Comparison of ENCODE assay signal across 10 cellular contexts in genomic region chr3:8937064-8938020, GRCh38. TPM values are rescaled to one million over a fixed set of nuclear protein-coding genes. Genes with fewer than 3 reads are reported as not detected.
DNase-seq lines count a peak whose midpoint lies in the region; ATAC-seq, FAIRE-seq and TF ChIP-seq lines count a peak whose summit lies in the region.
"Had no signal": no experiment of that assay in that cellular context is flagged by ENCODE, and none has a peak within 500 bp of the region (broad histone marks: within the 10 kb centered on the region; RNA-seq: fewer than 3 reads in every experiment).

No MANE protein-coding gene starts in this region.

- ATAC-seq in HG03378 (IDR thresholded peaks at IDR 0.05; ENCODE audit: unreplicated experiment) (no peak), GM19452 (IDR thresholded peaks at IDR 0.05; ENCODE audit: unreplicated experiment) (no peak)

- no peaks in the 10 kb centered on the region for H3K9me3 ChIP-seq in tibial artery

- DNase-seq in H4 (ENCODE audit: low spot score) (peak; percentile 10), SW 1271 (lab: John Stamatoyannopoulos, UW) (peak; percentile 84 to 98), foreskin fibroblast (peak; percentile 66 to 78), retinal pigment epithelial cell (ENCODE audit: low read depth) (peak; percentile 47), tibial artery (no peak), GM12891 (ENCODE audit: insufficient read length, low spot score) (no peak)
- DNase-seq: amygdala, NCI-H1048 had no signal

- intact Hi-C loops in tibial artery (cut with DNase I; ENCODE audit: low total_unique reads) = no loop called here

- no peak for FAIRE-seq in GM12891 (lab: Jason Lieb, UNC)

- peaks cover 14 to 18% (median 16%) of the 10 kb centered on the region in 3 donors for H3K36me3 ChIP-seq in tibial artery

- no peak for TF ChIP-seq POLR2A in GM12891 (IDR thresholded peaks at IDR 0.05; ENCODE audit: low read depth, low read length)

- no peaks in the 10 kb centered on the region for H3K27me3 ChIP-seq in tibial artery

- peaks cover 0 to 5% (median 0%) of the 10 kb centered on the region in 4 donors for H3K4me1 ChIP-seq in tibial artery

- no peak overlapping the region for H3K27ac ChIP-seq in tibial artery

- H3K4me3 ChIP-seq in foreskin fibroblast (ENCODE audit: low read depth in 1 of 2, low read length in 2 of 2) = no peak overlapping the region
- no peak overlapping the region for H3K4me3 ChIP-seq in retinal pigment epithelial cell (ENCODE audit: low read length)
- H3K4me3 ChIP-seq in tibial artery = no peak overlapping the region

- TF ChIP-seq CTCF in foreskin fibroblast (IDR thresholded peaks at IDR 0.05; ENCODE audit: low read depth, low read length) (no peak), retinal pigment epithelial cell (conservative IDR thresholded peaks at IDR 0.05; ENCODE audit: low read depth, low read length) (no peak), tibial artery (IDR thresholded peaks at IDR 0.05) (no peak)

TF ChIP-seq in GM12891, 5 proteins besides CTCF, POLR2A, EP300 and RAD21:
- TF ChIP-seq SPI1 (IDR thresholded peaks at IDR 0.05; ENCODE audit: low read depth, low read length) (no peak), POU2F2 (IDR thresholded peaks at IDR 0.05; ENCODE audit: low read depth, low read length) (no peak), PAX5 (IDR thresholded peaks at IDR 0.05; ENCODE audit: insufficient read depth, low read length, severe bottlenecking) (no peak), POLR2AphosphoS5 (IDR thresholded peaks at IDR 0.05; ENCODE audit: low read depth, low read length) (no peak), TAF1 (IDR thresholded peaks at IDR 0.05; ENCODE audit: low read depth, low read length) (no peak)

RNA-seq across cellular contexts. Expression of gene RAD18, which starts 25.9 kb away (rescaled TPM):
- total RNA-seq in H4 (2014; rRNA removed; shearing (Covaris generic)) = 9.9 and 14.9 TPM in 2 replicates
- 9.6 TPM for polyA plus RNA-seq in GM12891 (2012; ENCODE audit: low read depth, missing spikeins)

Comparison
In these comparisons a context has a peak if more than half of its experiments do, and no peak if none do; other contexts are left out.
1. DNase-seq: peak in H4 (single experiment), SW 1271 (2 of 2), foreskin fibroblast (2 of 2) and retinal pigment epithelial cell (single experiment); none in tibial artery (0 of 2) and GM12891 (single experiment).